Comparison of ENCODE assay signal across 26 cellular contexts in genomic region chr17:7459961-7460545, GRCh38. TPM values are rescaled to one million over a fixed set of nuclear protein-coding genes. Genes with fewer than 3 reads are reported as not detected.
DNase-seq lines count a peak whose midpoint lies in the region; ATAC-seq and TF ChIP-seq lines count a peak whose summit lies in the region.
"Had no signal": no experiment of that assay in that cellular context is flagged by ENCODE, and none has a peak within 500 bp of the region (broad histone marks: within the 10 kb centered on the region; RNA-seq: fewer than 3 reads in every experiment).

No MANE protein-coding gene starts in this region.

- H3K4me2 ChIP-seq in SK-N-SH, result no peak overlapping the region

- H3K4me1 ChIP-seq in SK-N-SH (ENCODE audit: control insufficient read depth in 1 of 2, insufficient read depth in 2 of 2, low read depth in 1 of 2, low read length in 1 of 2), result peaks cover 0 to 5% of the 10 kb centered on the region in 2 experiments; a peak in 1 of 4 replicates
- no peaks in the 10 kb centered on the region for H3K4me1 ChIP-seq in stomach smooth muscle (ENCODE audit: control insufficient read depth, insufficient read depth, low read length)
- H3K4me1 ChIP-seq in tibial artery, result peaks cover 0 to 13% (median 7%) of the 10 kb centered on the region in 4 donors
- H3K4me1 ChIP-seq: BE2C, Caco-2 had no signal

- intact Hi-C loops in tibial artery (cut with DNase I; ENCODE audit: low total_unique reads), result no loop called here

- DNase-seq in SK-N-SH, result no peak
- DNase-seq in RKO (ENCODE audit: low spot score), result peak; percentile 36
- DNase-seq in fibroblast of mammary gland (ENCODE audit: low read depth), result peak; percentile 39
- DNase-seq in COLO668 (lab: John Stamatoyannopoulos, UW; ENCODE audit: unreplicated experiment), result no peak
- DNase-seq in stimulated activated CD4-positive, alpha-beta T cell treated with anti-CD3 and anti-CD28 coated beads, Interleukin-2, amount 100 ng/mL, for 24 hours, result no peak
- no peak for DNase-seq in tibial artery
- DNase-seq: 8988T; activated naive CD4-positive, alpha-beta T cell; activated T-cell treated with anti-CD3 and anti-CD28 coated beads, Interleukin-2, amount 50 U/mL, for 1 hour; amniotic stem cell; BE2C; Caco-2; H9; heart right ventricle; KG1; left cardiac atrium; mesenchymal stem cell; naive B cell; NCI-H187; NCI-H526 treated with DMSO at 0.1 percent for 48 hours; sigmoid colon had no signal

- no peak for TF ChIP-seq CTCF in SK-N-SH (IDR thresholded peaks at IDR 0.05)
- no peak for TF ChIP-seq CTCF in fibroblast of mammary gland (conservative IDR thresholded peaks at IDR 0.05; ENCODE audit: control insufficient read depth, insufficient read depth, low read depth, low read length)
- TF ChIP-seq CTCF in tibial artery (IDR thresholded peaks at IDR 0.05), result no peak

- no peak overlapping the region for H3K9ac ChIP-seq in SK-N-SH
- H3K9ac ChIP-seq in stomach smooth muscle (ENCODE audit: low read length in 2 of 2), result no peak overlapping the region

- CTCF ChIA-PET in SK-N-SH (lab: Yijun Ruan, JAX), result interaction anchor here (0.6 to 1.3 kb wide), 4 partner anchors 21 to 100 kb away, joined by 3 to 4 read pairs (median 3); partner anchors contain the start of gene SLC35G6

- peaks cover 26% of the 10 kb centered on the region for H3F3A ChIP-seq in SK-N-SH (replicated peaks; ENCODE audit: insufficient read depth)

- no peaks in the 10 kb centered on the region for H3K9me2 ChIP-seq in SK-N-SH

- H3K4me3 ChIP-seq in SK-N-SH (ENCODE audit: low read depth in 2 of 2, low read length in 1 of 2) (no peak overlapping the region), fibroblast of mammary gland (ENCODE audit: control insufficient read depth, low read depth, low read length) (no peak overlapping the region), stomach smooth muscle (ENCODE audit: low read length in 2 of 2) (no peak overlapping the region), tibial artery (no peak overlapping the region)
- H3K4me3 ChIP-seq: heart right ventricle, sigmoid colon, thoracic aorta had no signal

- no peaks in the 10 kb centered on the region for H4K20me1 ChIP-seq in SK-N-SH (ENCODE audit: insufficient read depth)

- peaks cover 14% of the 10 kb centered on the region; the same call in 1 of the 2 replicates for H3K79me2 ChIP-seq in SK-N-SH (ENCODE audit: insufficient read depth)

- WGBS in SK-N-SH (ENCODE audit: low lambda C conversion rate), result 91% methylated on average over 3 of the region's 3 CpGs

- H2AFZ ChIP-seq in SK-N-SH (ENCODE audit: low read depth), result no peak overlapping the region

- no peak for TF ChIP-seq RAD21 in SK-N-SH (IDR thresholded peaks at IDR 0.05; ENCODE audit: low read length)

- H3K9me3 ChIP-seq in SK-N-SH (no peaks in the 10 kb centered on the region), stomach smooth muscle (ENCODE audit: control insufficient read depth in 2 of 2, low read length in 2 of 2) (no peaks in the 10 kb centered on the region), tibial artery (no peaks in the 10 kb centered on the region)
- H3K9me3 ChIP-seq: BE2C, Caco-2, heart right ventricle, sigmoid colon, thoracic aorta had no signal

- H3K27ac ChIP-seq in SK-N-SH (ENCODE audit: low read depth in 2 of 2, low read length in 1 of 2) (no peak overlapping the region; a peak in 1 of 4 replicates), stomach smooth muscle (ENCODE audit: low read length) (peak overlapping the region; percentile 18), tibial artery (peak overlapping the region in 1 of 2 donors; percentile 4)

- no peak for TF ChIP-seq EP300 in SK-N-SH (IDR thresholded peaks at IDR 0.05; ENCODE audit: borderline replicate concordance in 1 of 2, low read depth in 1 of 2, low read length in 1 of 2)

- H3K36me3 ChIP-seq in SK-N-SH (replicated peaks in 1 of 2; ENCODE audit: control insufficient read depth in 1 of 2, insufficient read depth in 2 of 2, low read length in 1 of 2) (peaks cover 0 to 24% of the 10 kb centered on the region in 2 experiments), stomach smooth muscle (ENCODE audit: control insufficient read depth in 2 of 2, insufficient read depth in 2 of 2, low read length in 2 of 2) (peaks cover 0 to 6% of the 10 kb centered on the region in 2 donors), tibial artery (peaks cover 20 to 34% (median 29%) of the 10 kb centered on the region in 3 donors)
- H3K36me3 ChIP-seq: BE2C had no signal

- no peak for ATAC-seq in SK-N-SH treated with all-trans-retinoic acid at 6 μM for 48 hours
- ATAC-seq: activated CD4-positive, CD25-positive, alpha-beta regulatory T cell treated with anti-CD3 and anti-CD28 coated beads, Interleukin-2, amount 50 U/mL, for 24 hours; heart right ventricle; left cardiac atrium; Right ventricle myocardium inferior had no signal

- POLR2A ChIA-PET in SK-N-SH (lab: Yijun Ruan, JAX), result no interaction called here

- no peaks in the 10 kb centered on the region for H3K27me3 ChIP-seq in SK-N-SH (ENCODE audit: insufficient read depth)
- no peaks in the 10 kb centered on the region for H3K27me3 ChIP-seq in stomach smooth muscle (ENCODE audit: control insufficient read depth in 1 of 2, insufficient read depth in 2 of 2, low read length in 2 of 2)
- H3K27me3 ChIP-seq in tibial artery, result no peaks in the 10 kb centered on the region
- H3K27me3 ChIP-seq: BE2C, heart right ventricle, sigmoid colon had no signal

TF ChIP-seq in SK-N-SH, 30 proteins besides CTCF, POLR2A, EP300 and RAD21:
- peak; percentile 51; the same call in 1 of the 2 replicates for TF ChIP-seq YY1 (IDR thresholded peaks at IDR 0.05; ENCODE audit: low read depth)
- no peak for TF ChIP-seq NRF1 (IDR thresholded peaks at IDR 0.05; ENCODE audit: low read depth, low read length)

TF ChIP-seq in SK-N-SH treated with all-trans-retinoic acid at 6 μM for 48 hours, 23 proteins besides CTCF, POLR2A, EP300 and RAD21 (continues in another document):
- TF ChIP-seq ZFP30 (CRISPR knock-in tag; IDR thresholded peaks at IDR 0.05), result no peak
- TF ChIP-seq TCF4 (CRISPR knock-in tag; IDR thresholded peaks at IDR 0.05; ENCODE audit: borderline replicate concordance), result no peak
- TF ChIP-seq TOX (CRISPR knock-in tag; IDR thresholded peaks at IDR 0.05; ENCODE audit: borderline replicate concordance), result no peak
- TF ChIP-seq RARB (CRISPR knock-in tag; IDR thresholded peaks at IDR 0.05), result no peak
- no peak for TF ChIP-seq ZNF8 (CRISPR knock-in tag; IDR thresholded peaks at IDR 0.05)
- TF ChIP-seq ZFP3 (CRISPR knock-in tag; IDR thresholded peaks at IDR 0.05), result no peak
- TF ChIP-seq PPARA (CRISPR knock-in tag; IDR thresholded peaks at IDR 0.05; ENCODE audit: borderline replicate concordance), result no peak
- TF ChIP-seq TSHZ2 (CRISPR knock-in tag; IDR thresholded peaks at IDR 0.05), result no peak
- no peak for TF ChIP-seq PATZ1 (CRISPR knock-in tag; IDR thresholded peaks at IDR 0.05; ENCODE audit: borderline replicate concordance)

RNA-seq across cellular contexts. Expression of gene CHRNB1, which starts 15.2 kb away (rescaled TPM):
- polyA plus RNA-seq in SK-N-SH (2012; rRNA removed), result 26.8 and 29.7 TPM in 2 replicates
- 26.0 and 28.7 TPM in 2 replicates for polyA plus RNA-seq in SK-N-SH (2012; cell fraction: cytosol; rRNA removed)
- polyA plus RNA-seq in SK-N-SH (2012; cell fraction: nucleus; rRNA removed), result 5.3 and 6.9 TPM in 2 replicates

RNA-seq across cellular contexts. Expression of gene ZBTB4, which starts 19.4 kb away (rescaled TPM):
- polyA plus RNA-seq in SK-N-SH (2012; rRNA removed), result 11.4 and 12.8 TPM in 2 replicates
- polyA plus RNA-seq in SK-N-SH (2012; cell fraction: cytosol; rRNA removed), result 9.2 and 12.2 TPM in 2 replicates
- polyA plus RNA-seq in SK-N-SH (2012; cell fraction: nucleus; rRNA removed), result 22.1 and 27.1 TPM in 2 replicates

RNA-seq across cellular contexts. Expression of gene FGF11, which starts 20.7 kb away (rescaled TPM):
- 1.9 and 2.5 TPM in 2 replicates for polyA plus RNA-seq in SK-N-SH (2012; rRNA removed)
- polyA plus RNA-seq in SK-N-SH (2012; cell fraction: cytosol; rRNA removed), result 1.5 and 1.8 TPM in 2 replicates
- polyA plus RNA-seq in SK-N-SH (2012; cell fraction: nucleus; rRNA removed), result 7.9 and 11.0 TPM in 2 replicates

RNA-seq across cellular contexts. Expression of gene SLC35G6, which starts 21.2 kb away (rescaled TPM):
- not detected in 2 replicates for polyA plus RNA-seq in SK-N-SH (2012; rRNA removed)
- polyA plus RNA-seq in SK-N-SH (2012; cell fraction: cytosol; rRNA removed), result 0.03 TPM in 1 of 2 replicates, not detected in the other
- not detected in 2 replicates for polyA plus RNA-seq in SK-N-SH (2012; cell fraction: nucleus; rRNA removed)
- polyA plus RNA-seq: heart right ventricle, sigmoid colon had no signal

RNA-seq across cellular contexts. Expression of gene POLR2A, which starts 24.1 kb away (rescaled TPM):
- polyA plus RNA-seq in SK-N-SH (2012; rRNA removed), result 19.0 and 37.3 TPM in 2 replicates
- polyA plus RNA-seq in SK-N-SH (2012; cell fraction: cytosol; rRNA removed), result 16.7 and 21.1 TPM in 2 replicates
- 90.5 and 92.5 TPM in 2 replicates for polyA plus RNA-seq in SK-N-SH (2012; cell fraction: nucleus; rRNA removed)

Comparison
In these comparisons a context has a peak if more than half of its experiments do, and no peak if none do; other contexts are left out.
1. DNase-seq: peak in RKO (single experiment) and fibroblast of mammary gland (single experiment); none in SK-N-SH (single experiment), COLO668 (single experiment), stimulated activated CD4-positive, alpha-beta T cell treated with anti-CD3 and anti-CD28 coated beads, Interleukin-2, amount 100 ng/mL, for 24 hours (0 of 2) and tibial artery (0 of 2).